Comparison of ENCODE assay signal across 14 cellular contexts in the genomic region with DNA sequence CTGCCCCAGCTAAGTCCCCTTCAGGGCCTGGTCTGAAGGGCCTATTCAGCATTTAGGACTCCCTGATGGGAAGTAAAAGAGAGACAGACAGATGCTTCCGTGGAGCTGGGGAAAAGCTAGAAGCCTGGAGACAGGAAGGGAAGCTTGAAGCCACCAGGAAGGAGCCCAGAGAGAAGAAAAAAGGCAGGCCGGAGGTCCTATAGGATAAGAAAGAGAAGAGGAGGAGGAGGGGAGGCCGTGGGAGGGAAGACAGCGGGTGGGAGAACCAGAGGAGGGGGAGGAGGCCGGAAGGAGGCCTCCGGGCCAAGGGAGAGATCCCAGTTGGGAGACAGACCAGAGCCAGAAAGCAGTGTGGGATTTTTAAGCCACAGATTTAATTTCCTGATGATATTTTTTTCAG.
DNase-seq lines count a peak whose midpoint lies in the region; ATAC-seq and TF ChIP-seq lines count a peak whose summit lies in the region.
"Had no signal": no experiment of that assay in that cellular context is flagged by ENCODE, and none has a peak within 500 bp of the region (broad histone marks: within the 10 kb centered on the region; RNA-seq: fewer than 3 reads in every experiment).

No MANE protein-coding gene starts in this region.

- H3K27ac ChIP-seq in HUES48 (ENCODE audit: low read depth, low read length) (peak overlapping the region; percentile 85), coronary artery (peak overlapping the region; percentile 15 to 81), hepatocyte (peak overlapping the region; percentile 67), psoas muscle (peak overlapping the region; percentile 36)
- H3K27ac ChIP-seq: dorsolateral prefrontal cortex had no signal

- H3K36me3 ChIP-seq in HUES48 (ENCODE audit: control insufficient read depth, insufficient read depth, low read length) (no peaks in the 10 kb centered on the region), hepatocyte (replicated peaks; ENCODE audit: insufficient read depth, low read depth) (no peaks in the 10 kb centered on the region), psoas muscle (ENCODE audit: insufficient read depth in 1 of 2, low read depth in 1 of 2) (no peaks in the 10 kb centered on the region), HAP-1 (replicated peaks) (no peaks in the 10 kb centered on the region)
- H3K36me3 ChIP-seq: SJSA1 had no signal

- intact Hi-C loops in psoas muscle (cut with DNase I), result no loop called here

- no peak for DNase-seq in coronary artery (ENCODE audit: low spot score)
- DNase-seq in hepatocyte (ENCODE audit: low spot score), result no peak
- DNase-seq in psoas muscle, result no peak
- DNase-seq in Ammon's horn (ENCODE audit: low spot score), result no peak
- DNase-seq in HAP-1 (ENCODE audit: low spot score in 2 of 2), result no peak
- DNase-seq in HK-2 (ENCODE audit: unreplicated experiment), result no peak
- DNase-seq: activated CD8-positive, alpha-beta memory T cell treated with anti-CD3 and anti-CD28 coated beads for 24 hours; dorsolateral prefrontal cortex; NCI-H748 treated with DMSO at 0.1 percent for 48 hours; nephron progenitor cell; retina had no signal

- ATAC-seq in psoas muscle, result no peak
- no peak for ATAC-seq in HG03565 (IDR thresholded peaks at IDR 0.05; ENCODE audit: unreplicated experiment)

- no peaks in the 10 kb centered on the region for H3K79me2 ChIP-seq in hepatocyte

- no peak overlapping the region for H3K4me2 ChIP-seq in hepatocyte

- 56% methylated on average over 2 of the region's 6 CpGs for WGBS in hepatocyte (ENCODE audit: low lambda C conversion rate, missing lambda C conversion rate)
- WGBS in psoas muscle, 3 donors, result 52 to 60% (median 53%) methylated on average over 6 of the region's 6 CpGs

- TF ChIP-seq CTCF in coronary artery (IDR thresholded peaks at IDR 0.05) (no peak), hepatocyte (IDR thresholded peaks at IDR 0.05; ENCODE audit: poor library complexity) (no peak), psoas muscle (IDR thresholded peaks at IDR 0.05) (no peak)

- H3K4me1 ChIP-seq in HUES48 (ENCODE audit: control insufficient read depth, insufficient read depth, low read length) (peaks cover 48% of the 10 kb centered on the region), hepatocyte (ENCODE audit: insufficient read depth) (peaks cover 35% of the 10 kb centered on the region), psoas muscle (peaks cover 8% of the 10 kb centered on the region), HAP-1 (peaks cover 19% of the 10 kb centered on the region)

- in situ Hi-C loops in HAP-1 (cut with MboI; ENCODE audit: low sequenced_read_pairs), result no loop called here

- H3K9me3 ChIP-seq in HUES48 (ENCODE audit: control insufficient read depth, insufficient read depth, low read length), result no peaks in the 10 kb centered on the region; the same call in 1 of the 2 replicates
- H3K9me3 ChIP-seq in hepatocyte (ENCODE audit: low read depth), result no peaks in the 10 kb centered on the region
- H3K9me3 ChIP-seq in psoas muscle, result no peaks in the 10 kb centered on the region
- no peaks in the 10 kb centered on the region for H3K9me3 ChIP-seq in HAP-1
- H3K9me3 ChIP-seq: SJSA1 had no signal

- no peak overlapping the region for H3K9ac ChIP-seq in HUES48 (ENCODE audit: low read depth, low read length)

- H3K4me3 ChIP-seq in HUES48 (ENCODE audit: low read depth, low read length) (no peak overlapping the region), coronary artery (no peak overlapping the region), hepatocyte (no peak overlapping the region), psoas muscle (no peak overlapping the region), HAP-1 (no peak overlapping the region)
- H3K4me3 ChIP-seq: dorsolateral prefrontal cortex, SJSA1 had no signal

- H3K27me3 ChIP-seq in HUES48 (ENCODE audit: control insufficient read depth, insufficient read depth, low read length), result no peaks in the 10 kb centered on the region; the same call in 1 of the 2 replicates
- H3K27me3 ChIP-seq in hepatocyte, result no peaks in the 10 kb centered on the region
- no peaks in the 10 kb centered on the region for H3K27me3 ChIP-seq in psoas muscle (ENCODE audit: insufficient read depth in 3 of 3, low read length in 2 of 3)
- peaks cover 50% of the 10 kb centered on the region for H3K27me3 ChIP-seq in HAP-1 (ENCODE audit: low read depth)
- H3K27me3 ChIP-seq: dorsolateral prefrontal cortex, SJSA1 had no signal

- H4K20me1 ChIP-seq in hepatocyte (ENCODE audit: insufficient read depth, poor library complexity, severe bottlenecking), result no peaks in the 10 kb centered on the region

- H3K9me2 ChIP-seq in hepatocyte (replicated peaks; ENCODE audit: insufficient read depth), result no peaks in the 10 kb centered on the region

- H2AFZ ChIP-seq in hepatocyte, result no peak overlapping the region
